In genomic region chr10:71176661-71177060, GRCh38 we compare ENCODE assay signal across 23 cellular contexts. TPM values are rescaled to one million over a fixed set of nuclear protein-coding genes. Genes with fewer than 3 reads are reported as not detected.
"Had no signal": no experiment of that assay in that cellular context is flagged by ENCODE, and none has a peak within 500 bp of the region (broad histone marks: within the 10 kb centered on the region; RNA-seq: fewer than 3 reads in every experiment).

No MANE protein-coding gene starts in this region.

- H3K4me3 Mint-ChIP-seq: activated CD8-positive, alpha-beta memory T cell treated with anti-CD3 and anti-CD28 coated beads, Interleukin-2, amount 10 ng/mL, durations not matched to agents 7 days and 5 days; activated CD8-positive, alpha-beta T cell treated with anti-CD3 and anti-CD28 coated beads, Interleukin-2, amount 10 ng/mL, durations not matched to agents 7 days and 5 days; activated naive CD4-positive, alpha-beta T cell treated with anti-CD3 and anti-CD28 coated beads, Interleukin-2, amount 50 U/mL, for 24 hours; activated naive CD8-positive, alpha-beta T cell treated with anti-CD3 and anti-CD28 coated beads, Interleukin-2, amount 50 U/mL, for 24 hours; effector memory CD8-positive, alpha-beta T cell; immature natural killer cell; natural killer cell; T-helper 17 cell had no signal

- H3K36me3 Mint-ChIP-seq: activated CD8-positive, alpha-beta memory T cell treated with anti-CD3 and anti-CD28 coated beads, Interleukin-2, amount 10 ng/mL, durations not matched to agents 7 days and 5 days; activated naive CD4-positive, alpha-beta T cell treated with anti-CD3 and anti-CD28 coated beads, Interleukin-2, amount 50 U/mL, for 24 hours; immature natural killer cell; natural killer cell had no signal

- H3K36me3 ChIP-seq: heart left ventricle, lower lobe of right lung, right lobe of liver, transverse colon had no signal

- H3K27me3 Mint-ChIP-seq: activated naive CD4-positive, alpha-beta T cell treated with anti-CD3 and anti-CD28 coated beads, Interleukin-2, amount 50 U/mL, for 24 hours; activated naive CD8-positive, alpha-beta T cell treated with anti-CD3 and anti-CD28 coated beads, Interleukin-2, amount 50 U/mL, for 24 hours had no signal

- H3K27ac Mint-ChIP-seq: activated CD8-positive, alpha-beta memory T cell treated with anti-CD3 and anti-CD28 coated beads, Interleukin-2, amount 10 ng/mL, durations not matched to agents 7 days and 5 days; activated CD8-positive, alpha-beta T cell treated with anti-CD3 and anti-CD28 coated beads, Interleukin-2, amount 10 ng/mL, durations not matched to agents 7 days and 5 days; activated naive CD4-positive, alpha-beta T cell treated with anti-CD3 and anti-CD28 coated beads, Interleukin-2, amount 50 U/mL, for 24 hours; activated naive CD8-positive, alpha-beta T cell treated with anti-CD3 and anti-CD28 coated beads, Interleukin-2, amount 50 U/mL, for 24 hours; activated T-helper 2 cell treated with anti-CD3 and anti-CD28 coated beads, Interferon-gamma antibody, Interleukin-2, Interleukin-4, amounts not matched to agents 10 μg/mL and 5 μg/mL and 100 μg/mL, durations not matched to agents 14 hours and 24 hours and 36 hours; immature natural killer cell; natural killer cell had no signal

- H3K4me1 Mint-ChIP-seq: activated CD8-positive, alpha-beta memory T cell treated with anti-CD3 and anti-CD28 coated beads, Interleukin-2, amount 10 ng/mL, durations not matched to agents 7 days and 5 days; activated naive CD4-positive, alpha-beta T cell treated with anti-CD3 and anti-CD28 coated beads, Interleukin-2, amount 50 U/mL, for 24 hours; activated naive CD8-positive, alpha-beta T cell treated with anti-CD3 and anti-CD28 coated beads, Interleukin-2, amount 50 U/mL, for 24 hours; immature natural killer cell; natural killer cell had no signal

- H3K4me1 ChIP-seq: heart left ventricle, lower lobe of right lung, right lobe of liver, transverse colon had no signal

- H3K9me3 Mint-ChIP-seq: activated naive CD4-positive, alpha-beta T cell treated with anti-CD3 and anti-CD28 coated beads, Interleukin-2, amount 50 U/mL, for 24 hours; activated naive CD8-positive, alpha-beta T cell treated with anti-CD3 and anti-CD28 coated beads, Interleukin-2, amount 50 U/mL, for 24 hours; activated T-helper 2 cell treated with anti-CD3 and anti-CD28 coated beads, Interferon-gamma antibody, Interleukin-2, Interleukin-4, amounts not matched to agents 10 μg/mL and 5 μg/mL and 100 μg/mL, durations not matched to agents 14 hours and 24 hours and 36 hours; effector memory CD8-positive, alpha-beta T cell; immature natural killer cell; natural killer cell had no signal

- H3K4me3 ChIP-seq: heart left ventricle, lower lobe of right lung, right lobe of liver, transverse colon had no signal

- H3K27me3 ChIP-seq: heart left ventricle, right lobe of liver, transverse colon had no signal

- DNase-seq: activated CD4-positive, alpha-beta T cell treated with anti-CD3 and anti-CD28 coated beads for 1 hour; activated CD8-positive, alpha-beta memory T cell treated with anti-CD3 and anti-CD28 coated beads, Interleukin-2, amount 10 ng/mL, durations not matched to agents 7 days and 5 days; activated CD8-positive, alpha-beta T cell treated with anti-CD3 and anti-CD28 coated beads, Interleukin-2, amount 10 ng/mL, durations not matched to agents 7 days and 5 days; activated naive CD8-positive, alpha-beta T cell treated with anti-CD3 and anti-CD28 coated beads, Interleukin-2, amount 50 U/mL, for 24 hours; activated T-cell treated with anti-CD3 and anti-CD28 coated beads, Interleukin-2, amount 50 U/mL, for 48 hours; amygdala; caudate nucleus; cortex of kidney; effector memory CD8-positive, alpha-beta T cell; foreskin fibroblast; heart left ventricle; hypothalamus; immature natural killer cell; lower lobe of right lung; mesenchymal stem cell; natural killer cell; right lobe of liver; stimulated activated CD4-positive, alpha-beta T cell treated with anti-CD3 and anti-CD28 coated beads, Interleukin-2, amount 100 ng/mL, for 48 hours; stimulated activated naive CD4-positive, alpha-beta T cell treated with Interleukin-2 at 50 U/mL for 16 hours; T-helper 17 cell; transverse colon had no signal

- H3K27ac ChIP-seq: heart left ventricle, lower lobe of right lung, right lobe of liver, transverse colon had no signal

- H3K9me3 ChIP-seq: heart left ventricle, lower lobe of right lung, right lobe of liver, transverse colon had no signal

RNA-seq across cellular contexts. Expression of gene UNC5B, which starts 35.7 kb away (rescaled TPM):
- total RNA-seq: activated T-helper 2 cell treated with anti-CD3 and anti-CD28 coated beads, Interferon-gamma antibody, Interleukin-2, Interleukin-4, amounts not matched to agents 10 μg/mL and 5 μg/mL and 100 μg/mL, durations not matched to agents 14 hours and 24 hours and 36 hours; T-helper 17 cell had no signal
